ENCODE assay signal across 18 cellular contexts in genomic region chr9:109483771-109484442, GRCh38. TPM values are rescaled to one million over a fixed set of nuclear protein-coding genes. Genes with fewer than 3 reads are reported as not detected.
A peak's percentile ranks its signal among the peaks of the same experiment; 100 is the strongest.
DNase-seq lines count a peak whose midpoint lies in the region; ATAC-seq, FAIRE-seq and TF ChIP-seq lines count a peak whose summit lies in the region.
"Had no signal": no experiment of that assay in that cellular context is flagged by ENCODE, and none has a peak within 500 bp of the region (broad histone marks: within the 10 kb centered on the region; RNA-seq: fewer than 3 reads in every experiment).

No MANE protein-coding gene starts in this region.

- H3K4me3 Mint-ChIP-seq in nephron progenitor cell = peak overlapping the region; percentile 55
- no peak overlapping the region for H3K4me3 Mint-ChIP-seq in activated CD4-positive, alpha-beta memory T cell treated with anti-CD3 and anti-CD28 coated beads for 36 hours

- intact Hi-C loops in activated CD4-positive, alpha-beta memory T cell treated with anti-CD3 and anti-CD28 coated beads for 36 hours (cut with micrococcal nuclease) = no loop called here

- TF ChIP-seq CTCF in bronchial epithelial cell (IDR thresholded peaks at IDR 0.05; ENCODE audit: insufficient read depth, low read length, severe bottlenecking) (no peak), nephron progenitor cell (IDR thresholded peaks at IDR 0.05) (no peak)

- H3K4me3 ChIP-seq in bronchial epithelial cell (ENCODE audit: low read depth, low read length) = no peak overlapping the region
- H3K4me3 ChIP-seq: GM23248 had no signal

- DNase-seq in NCI-H345 (lab: John Stamatoyannopoulos, UW) = peak; percentile 8
- no peak for DNase-seq in NCI-H345 treated with DMSO at 0.1 percent for 48 hours (lab: John Stamatoyannopoulos, UW; ENCODE audit: unreplicated experiment)
- peak; percentile 65 for DNase-seq in HT-29 (ENCODE audit: low spot score)
- no peak for DNase-seq in bronchial epithelial cell (ENCODE audit: low read depth)
- peak; percentile 24 for DNase-seq in nephron progenitor cell
- no peak for DNase-seq in activated CD4-positive, alpha-beta T cell treated with anti-CD3 and anti-CD28 coated beads for 1 hour
- no peak for DNase-seq in activated CD4-positive, alpha-beta memory T cell treated with anti-CD3 and anti-CD28 coated beads for 36 hours
- DNase-seq: Calu3, GM23248, KG1, NCI-H1105, NCI-H2081 treated with DMSO at 0.1 percent for 48 hours, SHP77 had no signal

- H3K9me3 Mint-ChIP-seq in nephron progenitor cell = no peaks in the 10 kb centered on the region
- no peaks in the 10 kb centered on the region for H3K9me3 Mint-ChIP-seq in activated CD4-positive, alpha-beta memory T cell treated with anti-CD3 and anti-CD28 coated beads for 36 hours

- H3K4me1 Mint-ChIP-seq in nephron progenitor cell = peaks cover 64% of the 10 kb centered on the region
- no peaks in the 10 kb centered on the region for H3K4me1 Mint-ChIP-seq in activated CD4-positive, alpha-beta memory T cell treated with anti-CD3 and anti-CD28 coated beads for 36 hours (ENCODE audit: low read depth)
- H3K4me1 Mint-ChIP-seq: CD14-positive monocyte had no signal

- H3K36me3 ChIP-seq in bronchial epithelial cell (ENCODE audit: control insufficient read depth, insufficient read depth, low read length) = peaks cover 6% of the 10 kb centered on the region

- peaks cover 10% of the 10 kb centered on the region for H3K27me3 Mint-ChIP-seq in nephron progenitor cell (ENCODE audit: low read depth, poor library complexity)
- peaks cover 21% of the 10 kb centered on the region for H3K27me3 Mint-ChIP-seq in activated CD4-positive, alpha-beta memory T cell treated with anti-CD3 and anti-CD28 coated beads for 36 hours

- peak; percentile 40 for FAIRE-seq in bronchial epithelial cell (lab: Jason Lieb, UNC)
- FAIRE-seq: A204.1 had no signal

- CTCF ChIA-PET in activated CD4-positive, alpha-beta memory T cell treated with anti-CD3 and anti-CD28 coated beads for 36 hours (lab: Charles Lee) = no interaction called here

- H3K27me3 ChIP-seq in bronchial epithelial cell (ENCODE audit: control insufficient read depth, insufficient read depth, low read length) = no peaks in the 10 kb centered on the region

- ATAC-seq in HG02642 (IDR thresholded peaks at IDR 0.05; ENCODE audit: poor library complexity, unreplicated experiment) = no peak
- ATAC-seq: Panc1, SK-N-SH treated with all-trans-retinoic acid at 6 μM for 48 hours had no signal

- POLR2A ChIA-PET in activated CD4-positive, alpha-beta memory T cell treated with anti-CD3 and anti-CD28 coated beads for 36 hours (lab: Charles Lee) = no interaction called here

- peak overlapping the region; percentile 96 for H3K27ac Mint-ChIP-seq in nephron progenitor cell
- no peak overlapping the region for H3K27ac Mint-ChIP-seq in activated CD4-positive, alpha-beta memory T cell treated with anti-CD3 and anti-CD28 coated beads for 36 hours
- H3K27ac Mint-ChIP-seq: CD14-positive monocyte had no signal

- H3K36me3 Mint-ChIP-seq in nephron progenitor cell (ENCODE audit: low read depth) = no peaks in the 10 kb centered on the region
- H3K36me3 Mint-ChIP-seq in activated CD4-positive, alpha-beta memory T cell treated with anti-CD3 and anti-CD28 coated beads for 36 hours = no peaks in the 10 kb centered on the region
- H3K36me3 Mint-ChIP-seq: CD14-positive monocyte had no signal

RNA-seq across cellular contexts. Expression of gene PTPN3, which starts 14.2 kb away (rescaled TPM):
- total RNA-seq in HT-29 (2014; rRNA removed; shearing (Covaris generic)) = 9.8 and 11.3 TPM in 2 replicates
- total RNA-seq in bronchial epithelial cell = 14.2 and 26.2 TPM in 2 replicates
- total RNA-seq in activated CD4-positive, alpha-beta memory T cell treated with anti-CD3 and anti-CD28 coated beads for 36 hours = under 1 TPM; 0.52 to 0.56 TPM

Comparison
In these comparisons a context has a peak if more than half of its experiments do, and no peak if none do; other contexts are left out.
1. DNase-seq: peak in NCI-H345 (single experiment), HT-29 (single experiment) and nephron progenitor cell (single experiment); none in NCI-H345 treated with DMSO at 0.1 percent for 48 hours (single experiment), bronchial epithelial cell (single experiment), activated CD4-positive, alpha-beta T cell treated with anti-CD3 and anti-CD28 coated beads for 1 hour (single experiment) and activated CD4-positive, alpha-beta memory T cell treated with anti-CD3 and anti-CD28 coated beads for 36 hours (single experiment).